8 cellular contexts compared by ENCODE assay signal in genomic region chr2:222862068-222862914, GRCh38. TPM values are rescaled to one million over a fixed set of nuclear protein-coding genes. Genes with fewer than 3 reads are reported as not detected.
DNase-seq lines count a peak whose midpoint lies in the region; ATAC-seq lines count a peak whose summit lies in the region.

No MANE protein-coding gene starts in this region.

- H3K4me3 Mint-ChIP-seq in T-helper 2 cell treated with Interferon-gamma antibody and Interleukin-4, amounts not matched to agents 5 μg/mL and 100 μg/mL, for 36 hours: no peak overlapping the region

- ATAC-seq in HG02798 (IDR thresholded peaks at IDR 0.05; ENCODE audit: poor library complexity, unreplicated experiment): no peak

- H3K36me3 Mint-ChIP-seq in T-helper 2 cell treated with Interferon-gamma antibody and Interleukin-4, amounts not matched to agents 5 μg/mL and 100 μg/mL, for 36 hours (ENCODE audit: low read depth): peaks cover 3% of the 10 kb centered on the region

- H3K4me3 ChIP-seq in ectodermal cell (ENCODE audit: insufficient read depth, low read depth, low read length) (peak overlapping the region; percentile 93), mucosa of stomach (ENCODE audit: low read length) (peak overlapping the region; percentile 26)

- 22 to 24% methylated on average over 7 of the region's 7 CpGs for WGBS in ectodermal cell, 2 experiments

- H3K4me1 ChIP-seq in ectodermal cell (ENCODE audit: control insufficient read depth, insufficient read depth, low read length): peaks cover 26% of the 10 kb centered on the region
- H3K4me1 ChIP-seq in mucosa of stomach (ENCODE audit: control insufficient read depth, insufficient read depth, low read length): peaks cover 30% of the 10 kb centered on the region

- H3K9me3 Mint-ChIP-seq in T-helper 2 cell treated with Interferon-gamma antibody and Interleukin-4, amounts not matched to agents 5 μg/mL and 100 μg/mL, for 36 hours: no peaks in the 10 kb centered on the region

- H3K9me3 ChIP-seq in ectodermal cell (ENCODE audit: control insufficient read depth, low read length) (no peaks in the 10 kb centered on the region), mucosa of stomach (ENCODE audit: control insufficient read depth, low read length) (no peaks in the 10 kb centered on the region)

- peaks cover 5% of the 10 kb centered on the region for H3K27me3 Mint-ChIP-seq in T-helper 2 cell treated with Interferon-gamma antibody and Interleukin-4, amounts not matched to agents 5 μg/mL and 100 μg/mL, for 36 hours (ENCODE audit: low read depth)

- peaks cover 10% of the 10 kb centered on the region for H3K4me1 Mint-ChIP-seq in T-helper 2 cell treated with Interferon-gamma antibody and Interleukin-4, amounts not matched to agents 5 μg/mL and 100 μg/mL, for 36 hours (ENCODE audit: low read depth)

- H3K27ac ChIP-seq in ectodermal cell (ENCODE audit: insufficient read depth, low read depth, low read length, poor library complexity, severe bottlenecking): no peak overlapping the region

- H3K36me3 ChIP-seq in ectodermal cell (ENCODE audit: control insufficient read depth, insufficient read depth, low read length) (no peaks in the 10 kb centered on the region), mucosa of stomach (ENCODE audit: control insufficient read depth, insufficient read depth, low read length) (no peaks in the 10 kb centered on the region)

- H3K27me3 ChIP-seq in ectodermal cell (ENCODE audit: control insufficient read depth, insufficient read depth, low read length, poor library complexity, severe bottlenecking): no peaks in the 10 kb centered on the region
- no peaks in the 10 kb centered on the region for H3K27me3 ChIP-seq in mucosa of stomach (ENCODE audit: control insufficient read depth, insufficient read depth, low read length)

- H3K9ac ChIP-seq in mucosa of stomach (ENCODE audit: low read length): peak overlapping the region; percentile 84

- H3K27ac Mint-ChIP-seq in T-helper 2 cell treated with Interferon-gamma antibody and Interleukin-4, amounts not matched to agents 5 μg/mL and 100 μg/mL, for 36 hours: peak overlapping the region; percentile 89

- DNase-seq in T-helper 2 cell treated with Interferon-gamma antibody and Interleukin-4, amounts not matched to agents 5 μg/mL and 100 μg/mL, for 36 hours (ENCODE audit: low spot score): no peak
- DNase-seq in T-helper 2 cell (no peak), NCI-H82 treated with DMSO at 0.1 percent for 48 hours (lab: John Stamatoyannopoulos, UW; ENCODE audit: unreplicated experiment) (peak; percentile 40), SHP77 (lab: John Stamatoyannopoulos, UW) (no peak), GDM1 (lab: John Stamatoyannopoulos, UW) (no peak)

RNA-seq across cellular contexts. Expression of gene ACSL3, which starts 1.5 kb away (rescaled TPM):
- polyA plus RNA-seq in ectodermal cell (2013, experiment 1 of 4): 87.4 TPM
- 104 TPM for polyA plus RNA-seq in ectodermal cell (2013, experiment 2 of 4)
- 67.7 TPM for polyA plus RNA-seq in ectodermal cell (2013, experiment 3 of 4)
- 77.2 TPM for polyA plus RNA-seq in ectodermal cell (2013, experiment 4 of 4)
